ENCODE assay signal across 16 cellular contexts in genomic region chr3:26653811-26654379, GRCh38. TPM values are rescaled to one million over a fixed set of nuclear protein-coding genes. Genes with fewer than 3 reads are reported as not detected.
DNase-seq lines count a peak whose midpoint lies in the region; ATAC-seq and TF ChIP-seq lines count a peak whose summit lies in the region.
"Had no signal": no experiment of that assay in that cellular context is flagged by ENCODE, and none has a peak within 500 bp of the region (broad histone marks: within the 10 kb centered on the region; RNA-seq: fewer than 3 reads in every experiment).

No MANE protein-coding gene starts in this region.

- H2BK120ac ChIP-seq in IMR-90 (ENCODE audit: low read depth, low read length), result no peak overlapping the region

- no peak overlapping the region for H2AK5ac ChIP-seq in IMR-90 (ENCODE audit: low read depth, low read length)

- H3K9me1 ChIP-seq in IMR-90 (ENCODE audit: insufficient read depth, low read length), result no peaks in the 10 kb centered on the region

- peak overlapping the region; percentile 53 for H3K27ac Mint-ChIP-seq in Caco-2 (ENCODE audit: unreplicated experiment)
- H3K27ac Mint-ChIP-seq: CD4-positive, alpha-beta memory T cell had no signal

- H2BK20ac ChIP-seq in IMR-90 (ENCODE audit: low read depth, low read length), result no peak overlapping the region

- WGBS in IMR-90 (ENCODE audit: extremely low coverage in 2 of 2, insufficient read length in 1 of 2), 2 experiments, result no CpG with 5 or more reads among the region's 1 CpG
- 24 to 43% (median 37%) methylated on average over 1 of the region's 1 CpG for WGBS in psoas muscle, 3 donors

- H4K5ac ChIP-seq in IMR-90 (ENCODE audit: low read depth, low read length), result no peak overlapping the region

- no peak overlapping the region for H3K9ac ChIP-seq in IMR-90 (ENCODE audit: low read depth, low read length)
- H3K9ac ChIP-seq: GM23248 had no signal

- no peak overlapping the region for H3K4me2 ChIP-seq in IMR-90 (ENCODE audit: low read depth, low read length)

- H3K9me3 Mint-ChIP-seq in Caco-2 (ENCODE audit: unreplicated experiment), result no peaks in the 10 kb centered on the region

- H3K27ac ChIP-seq in IMR-90 (ENCODE audit: insufficient read depth, low read length) (no peak overlapping the region), psoas muscle (peak overlapping the region; percentile 51)
- H3K27ac ChIP-seq: C4-2B, GM23248, HL-60 had no signal

- H2AK9ac ChIP-seq in IMR-90 (replicated peaks; ENCODE audit: low read depth, low read length, poor library complexity), result no peak overlapping the region

- no peak overlapping the region for H3K4ac ChIP-seq in IMR-90 (ENCODE audit: low read depth, low read length)

- ATAC-seq in IMR-90 (ENCODE audit: low read depth), result no peak
- ATAC-seq in psoas muscle, result peak in 1 of 4 donors; percentile 16
- ATAC-seq: HCT116 had no signal

- no peak for TF ChIP-seq POLR2A in IMR-90 (IDR thresholded peaks at IDR 0.05; ENCODE audit: low read depth, low read length)

- no peaks in the 10 kb centered on the region for H4K20me1 ChIP-seq in IMR-90 (ENCODE audit: insufficient read depth, low read length)

- no peak overlapping the region for H2AFZ ChIP-seq in IMR-90 (replicated peaks; ENCODE audit: low read length, poor library complexity)
- H2AFZ ChIP-seq: GM23248 had no signal

- dilution Hi-C loops in IMR-90 (cut with HindIII; ENCODE audit: low sequenced_read_pairs, unreplicated experiment), result no loop called here

- no peak overlapping the region for H4K91ac ChIP-seq in IMR-90 (ENCODE audit: insufficient read depth, low read depth, low read length)

- no peak overlapping the region for H2BK5ac ChIP-seq in IMR-90 (ENCODE audit: low read depth, low read length, poor library complexity, severe bottlenecking)

- H3K4me3 Mint-ChIP-seq in Caco-2 (ENCODE audit: unreplicated experiment), result no peak overlapping the region
- H3K4me3 Mint-ChIP-seq: CD4-positive, alpha-beta memory T cell had no signal

- CTCF ChIA-PET in Caco-2 (lab: Charles Lee) (no interaction called here), IMR-90 (lab: Yijun Ruan, JAX) (no interaction called here)

- in situ Hi-C loops in IMR-90 (cut with MboI; ENCODE audit: low sequenced_read_pairs), result no loop called here
- in situ Hi-C loops in GM13977 (cut with MboI; ENCODE audit: low pct_unique_long_range_greater_than_20kb, low sequenced_read_pairs, unreplicated experiment), result no loop called here

- H3K14ac ChIP-seq in IMR-90 (replicated peaks; ENCODE audit: low read depth, low read length), result no peak overlapping the region

- no peaks in the 10 kb centered on the region for H3K27me3 ChIP-seq in Caco-2 (replicated peaks; ENCODE audit: control insufficient read depth, insufficient read depth, low read length)
- no peaks in the 10 kb centered on the region for H3K27me3 ChIP-seq in IMR-90 (ENCODE audit: control insufficient read depth, insufficient read depth, low read length)
- no peaks in the 10 kb centered on the region for H3K27me3 ChIP-seq in psoas muscle (ENCODE audit: insufficient read depth in 3 of 3, low read length in 2 of 3)
- H3K27me3 ChIP-seq: BE2C had no signal

- no peak for DNase-seq in Caco-2
- DNase-seq in IMR-90, result no peak
- peak; percentile 77 for DNase-seq in cerebellar cortex (ENCODE audit: low spot score)
- DNase-seq in psoas muscle, result no peak
- no peak for DNase-seq in amniotic stem cell (lab: John Stamatoyannopoulos, UW)
- no peak for DNase-seq in NCI-H2081 (lab: John Stamatoyannopoulos, UW)
- DNase-seq in GM13977 (ENCODE audit: low spot score), result no peak
- DNase-seq: BE2C; CD4-positive, alpha-beta memory T cell; DND-41; GF-D8; GM23248 had no signal

- no peak overlapping the region for H4K8ac ChIP-seq in IMR-90 (ENCODE audit: low read depth in 2 of 2, low read length in 2 of 2)

- intact Hi-C loops in Caco-2 (cut with micrococcal nuclease; ENCODE audit: unreplicated experiment) (no loop called here), IMR-90 (cut with micrococcal nuclease) (no loop called here), psoas muscle (cut with DNase I) (no loop called here)

- no peak for TF ChIP-seq CTCF in Caco-2 (IDR thresholded peaks at IDR 0.05; ENCODE audit: insufficient read depth in 1 of 2, low read depth in 1 of 2, low read length in 1 of 2, severe bottlenecking in 1 of 2, unreplicated experiment in 1 of 2)
- TF ChIP-seq CTCF in IMR-90 (conservative IDR thresholded peaks at IDR 0.05; ENCODE audit: low read depth, low read length), result no peak
- no peak for TF ChIP-seq CTCF in psoas muscle (IDR thresholded peaks at IDR 0.05)
- TF ChIP-seq CTCF in GM13977 (IDR thresholded peaks at IDR 0.05; ENCODE audit: extremely low read depth, insufficient read depth, missing control alignments), result no peak

- H3K9me3 ChIP-seq in Caco-2, result no peaks in the 10 kb centered on the region
- H3K9me3 ChIP-seq in IMR-90 (ENCODE audit: control insufficient read depth, insufficient read depth, low read length), result peaks cover 9% of the 10 kb centered on the region
- H3K9me3 ChIP-seq in psoas muscle, result no peaks in the 10 kb centered on the region
- H3K9me3 ChIP-seq: BE2C had no signal

- H3K4me3 ChIP-seq in Caco-2 (ENCODE audit: low read depth, low read length) (no peak overlapping the region), IMR-90 (ENCODE audit: insufficient read depth, low read depth, low read length) (no peak overlapping the region), psoas muscle (no peak overlapping the region)
- H3K4me3 ChIP-seq: GM23248 had no signal

- H3K23ac ChIP-seq in IMR-90 (ENCODE audit: low read depth, low read length), result no peak overlapping the region

- peaks cover 5% of the 10 kb centered on the region for H3K27me3 Mint-ChIP-seq in Caco-2 (ENCODE audit: insufficient read depth, unreplicated experiment)
- H3K27me3 Mint-ChIP-seq: CD4-positive, alpha-beta memory T cell had no signal

- no TSS peak for BruUV-seq in Caco-2 (replicated peaks; lab: Mats Ljungman, UMichigan)
- no TSS peak for BruUV-seq in IMR-90 (replicated peaks; lab: Mats Ljungman, UMichigan)

- TF ChIP-seq RAD21 in IMR-90 (IDR thresholded peaks at IDR 0.05; ENCODE audit: low read length), result no peak

- H3K36me3 Mint-ChIP-seq in Caco-2 (ENCODE audit: insufficient read depth, unreplicated experiment), result no peaks in the 10 kb centered on the region
- H3K36me3 Mint-ChIP-seq: CD4-positive, alpha-beta memory T cell had no signal

- H3K4me1 ChIP-seq in Caco-2, result no peaks in the 10 kb centered on the region
- no peaks in the 10 kb centered on the region for H3K4me1 ChIP-seq in IMR-90 (ENCODE audit: control insufficient read depth, insufficient read depth, low read length)
- H3K4me1 ChIP-seq in psoas muscle, result peaks cover 40% of the 10 kb centered on the region
- H3K4me1 ChIP-seq: BE2C had no signal

- H3K56ac ChIP-seq in IMR-90 (ENCODE audit: extremely low read depth, insufficient read depth, low read length), result no peak overlapping the region

- H3K36me3 ChIP-seq in Caco-2 (ENCODE audit: control insufficient read depth, insufficient read depth, low read length), result no peaks in the 10 kb centered on the region
- H3K36me3 ChIP-seq in IMR-90 (ENCODE audit: control insufficient read depth, insufficient read depth, low read length), result no peaks in the 10 kb centered on the region
- H3K36me3 ChIP-seq in psoas muscle (ENCODE audit: insufficient read depth in 1 of 2, low read depth in 1 of 2), result no peaks in the 10 kb centered on the region
- H3K36me3 ChIP-seq: BE2C had no signal

- POLR2A ChIA-PET in Caco-2 (lab: Charles Lee), result interaction anchor here (0.6 kb wide), 1 partner anchor 85 kb away, joined by 4 read pairs; no protein-coding TSS in a partner anchor
- POLR2A ChIA-PET in IMR-90 (lab: Charles Lee; ENCODE audit: unreplicated experiment), result no interaction called here

- no peaks in the 10 kb centered on the region for H3K4me1 Mint-ChIP-seq in Caco-2 (ENCODE audit: low read depth, unreplicated experiment)
- H3K4me1 Mint-ChIP-seq: CD4-positive, alpha-beta memory T cell had no signal

- H3K18ac ChIP-seq in IMR-90 (ENCODE audit: low read depth, low read length), result no peak overlapping the region

- no peaks in the 10 kb centered on the region for H3K79me1 ChIP-seq in IMR-90 (ENCODE audit: low read depth in 1 of 2, low read length in 2 of 2)

- H2BK15ac ChIP-seq in IMR-90 (ENCODE audit: low read depth, low read length), result no peak overlapping the region

TF ChIP-seq in IMR-90, 13 proteins besides CTCF, POLR2A, EP300 and RAD21:
- no peak for TF ChIP-seq CHD1 (IDR thresholded peaks at IDR 0.05; ENCODE audit: low read depth, low read length)
- TF ChIP-seq MAFK (IDR thresholded peaks at IDR 0.05; ENCODE audit: low read depth, low read length), result 0 out of 2 replicates have a peak, but pooled peaks have one; percentile 28

RNA-seq across cellular contexts. Expression of gene LRRC3B, which starts 31.3 kb away (rescaled TPM):
- not detected in 2 replicates for total RNA-seq in Caco-2 (2022)
- total RNA-seq in IMR-90 (2012; rRNA removed), result not detected in 2 replicates
- not detected in 2 replicates for polyA plus RNA-seq in IMR-90 (2012; rRNA removed)
- polyA plus RNA-seq in IMR-90 (2012; cell fraction: cytosol; rRNA removed), result not detected in 2 replicates
- not detected in 2 replicates for polyA plus RNA-seq in IMR-90 (2012; cell fraction: nucleus; rRNA removed; ENCODE audit: low replicate concordance)
- total RNA-seq in psoas muscle, result 1 to 10 TPM in 2 of 4 donors, under 1 TPM in 2; 0.36 to 1.1 (median 0.82) TPM
- 1 to 10 TPM in 2 of 3 donors, under 1 TPM in 1; 0.05 to 3.2 (median 2.7) TPM for polyA plus RNA-seq in psoas muscle
- total RNA-seq: CD4-positive, alpha-beta memory T cell; GM23248 had no signal
- polyA plus RNA-seq: AG04450; CD4-positive, alpha-beta memory T cell; GM23248 had no signal
